Comparison of ENCODE assay signal across 1 cellular context in genomic region chr9:126549246-126550006, GRCh38.
TF ChIP-seq lines count a peak whose summit lies in the region.

No MANE protein-coding gene starts in this region.

TF ChIP-seq in GM23338, 12 proteins besides CTCF, POLR2A, EP300 and RAD21 (continued from another document):
- TF ChIP-seq ZNF462 (CRISPR knock-in tag; IDR thresholded peaks at IDR 0.05) (no peak), JUNB (IDR thresholded peaks at IDR 0.05; ENCODE audit: unreplicated experiment) (no peak), POLR2AphosphoS5 (IDR thresholded peaks at IDR 0.05; ENCODE audit: low read depth) (no peak), ETS1 (IDR thresholded peaks at IDR 0.05) (no peak), EZH2 (IDR thresholded peaks at IDR 0.05; ENCODE audit: low read depth, unreplicated experiment) (no peak), ZNF331 (CRISPR knock-in tag; IDR thresholded peaks at IDR 0.05; ENCODE audit: low read depth) (no peak)
